Comparison of ENCODE assay signal across 1 cellular context in the genomic region with DNA sequence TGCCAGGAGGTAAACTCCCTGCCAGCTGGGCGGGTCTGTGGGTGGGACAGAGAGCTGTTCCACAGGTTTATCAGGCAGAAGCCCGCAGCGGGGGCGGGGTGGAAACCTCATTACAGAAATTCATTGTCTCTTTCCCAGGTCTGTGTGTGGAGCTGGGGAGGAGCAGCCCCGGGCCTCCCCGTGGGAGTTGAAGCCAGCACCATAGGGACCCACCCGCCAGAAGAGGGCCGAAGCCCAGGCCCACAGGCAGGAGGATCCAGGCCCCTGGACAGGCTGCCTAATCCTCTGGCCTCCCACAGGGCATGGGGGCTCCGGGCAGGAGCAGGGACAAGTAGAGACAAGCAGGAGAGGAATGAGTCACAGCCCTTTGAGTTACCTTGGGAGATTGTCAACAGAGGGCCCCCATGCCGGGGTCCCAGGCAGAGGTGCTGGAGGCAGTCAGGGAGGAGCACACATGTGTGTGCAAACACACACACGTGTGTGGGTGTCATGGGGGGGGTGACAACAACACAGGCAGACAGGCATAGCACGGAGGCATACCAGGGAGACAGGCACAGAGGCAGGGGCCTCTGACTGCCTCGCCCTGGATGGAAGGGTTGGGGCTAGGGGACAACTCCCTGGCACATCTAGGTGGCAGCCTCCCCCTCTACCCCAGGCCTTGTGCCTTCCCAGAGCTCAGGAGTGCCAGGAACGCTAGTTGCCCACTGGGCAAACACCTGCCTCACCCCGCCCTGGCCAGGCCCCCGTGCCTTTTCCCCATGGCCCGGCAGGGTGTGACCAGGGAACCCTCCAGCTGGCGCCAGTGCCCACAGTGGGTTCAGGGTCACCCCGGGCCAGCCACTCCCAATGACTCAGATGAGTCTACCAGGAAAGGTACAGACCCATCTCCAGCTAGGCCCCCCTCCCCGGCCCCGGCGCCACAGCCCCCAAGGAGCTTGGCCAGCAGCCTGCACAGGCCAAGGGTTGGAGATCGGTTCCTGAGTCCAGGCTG.
TF ChIP-seq lines count a peak whose summit lies in the region.

No MANE protein-coding gene starts in this region.

TF ChIP-seq in HEK293, 187 proteins besides CTCF, POLR2A, EP300 and RAD21 (continued from another document):
- TF ChIP-seq ZNF18 (tag by site-specific recombination; IDR thresholded peaks at IDR 0.05) (no peak), ZBTB44 (tag by site-specific recombination; IDR thresholded peaks at IDR 0.05) (no peak), ZNF26 (tag by site-specific recombination; IDR thresholded peaks at IDR 0.05) (no peak), GLIS2 (tag by site-specific recombination; IDR thresholded peaks at IDR 0.05) (peak; percentile 94), ZNF423 (tag by site-specific recombination; IDR thresholded peaks at IDR 0.05) (peak; percentile 57; the same call in 1 of the 2 replicates), ZNF629 (tag by site-specific recombination; IDR thresholded peaks at IDR 0.05) (peak; percentile 64), ZNF350 (tag by site-specific recombination; IDR thresholded peaks at IDR 0.05) (no peak), ZNF830 (tag by site-specific recombination; IDR thresholded peaks at IDR 0.05; ENCODE audit: low read depth) (no peak), ZNF792 (tag by site-specific recombination; IDR thresholded peaks at IDR 0.05) (no peak), SALL2 (tag by site-specific recombination; IDR thresholded peaks at IDR 0.05; ENCODE audit: borderline replicate concordance) (no peak), ZNF692 (tag by site-specific recombination; IDR thresholded peaks at IDR 0.05) (peak; percentile 53), ZNF174 (tag by site-specific recombination; IDR thresholded peaks at IDR 0.05) (no peak), ZNF639 (tag by site-specific recombination; IDR thresholded peaks at IDR 0.05) (0 out of 2 replicates have a peak, but pooled peaks have one; percentile 42), ZNF155 (tag by site-specific recombination; IDR thresholded peaks at IDR 0.05) (no peak), TRIM28 (IDR thresholded peaks at IDR 0.05; ENCODE audit: borderline replicate concordance, low read length) (no peak), ZNF138 (tag by site-specific recombination; IDR thresholded peaks at IDR 0.05; ENCODE audit: borderline replicate concordance) (no peak), ZNF501 (tag by site-specific recombination; IDR thresholded peaks at IDR 0.05) (no peak), ZNF24 (tag by site-specific recombination; IDR thresholded peaks at IDR 0.05) (no peak), ZNF280D (tag by site-specific recombination; IDR thresholded peaks at IDR 0.05) (no peak), ZNF239 (tag by site-specific recombination; IDR thresholded peaks at IDR 0.05) (no peak), ZBTB20 (tag by site-specific recombination; IDR thresholded peaks at IDR 0.05) (peak; percentile 86), KLF16 (tag by site-specific recombination; IDR thresholded peaks at IDR 0.05) (no peak), ZNF221 (tag by site-specific recombination; IDR thresholded peaks at IDR 0.05; ENCODE audit: borderline replicate concordance) (no peak), ZBTB8A (tag by site-specific recombination; IDR thresholded peaks at IDR 0.05) (peak; percentile 47; the same call in 1 of the 2 replicates), ZNF664 (tag by site-specific recombination; IDR thresholded peaks at IDR 0.05) (no peak), ZNF112 (tag by site-specific recombination; IDR thresholded peaks at IDR 0.05) (no peak), SP7 (tag by site-specific recombination; IDR thresholded peaks at IDR 0.05) (peak; percentile 70), ZNF140 (tag by site-specific recombination; IDR thresholded peaks at IDR 0.05) (no peak), ZXDB (tag by site-specific recombination; IDR thresholded peaks at IDR 0.05) (peak; percentile 48; the same call in 1 of the 2 replicates), ZNF184 (tag by site-specific recombination; IDR thresholded peaks at IDR 0.05) (no peak), ZSCAN16 (tag by site-specific recombination; IDR thresholded peaks at IDR 0.05) (no peak), EGR2 (tag by site-specific recombination; IDR thresholded peaks at IDR 0.05; ENCODE audit: low read depth) (peak; percentile 68), ZNF48 (tag by site-specific recombination; IDR thresholded peaks at IDR 0.05) (no peak), ZNF132 (tag by site-specific recombination; IDR thresholded peaks at IDR 0.05; ENCODE audit: borderline replicate concordance) (no peak), KLF1 (tag by site-specific recombination; IDR thresholded peaks at IDR 0.05) (peak; percentile 14; the same call in 1 of the 2 replicates), ZNF223 (tag by site-specific recombination; IDR thresholded peaks at IDR 0.05) (no peak), ZNF148 (tag by site-specific recombination; IDR thresholded peaks at IDR 0.05; ENCODE audit: borderline replicate concordance) (no peak)
- TF ChIP-seq, protein P1, sequence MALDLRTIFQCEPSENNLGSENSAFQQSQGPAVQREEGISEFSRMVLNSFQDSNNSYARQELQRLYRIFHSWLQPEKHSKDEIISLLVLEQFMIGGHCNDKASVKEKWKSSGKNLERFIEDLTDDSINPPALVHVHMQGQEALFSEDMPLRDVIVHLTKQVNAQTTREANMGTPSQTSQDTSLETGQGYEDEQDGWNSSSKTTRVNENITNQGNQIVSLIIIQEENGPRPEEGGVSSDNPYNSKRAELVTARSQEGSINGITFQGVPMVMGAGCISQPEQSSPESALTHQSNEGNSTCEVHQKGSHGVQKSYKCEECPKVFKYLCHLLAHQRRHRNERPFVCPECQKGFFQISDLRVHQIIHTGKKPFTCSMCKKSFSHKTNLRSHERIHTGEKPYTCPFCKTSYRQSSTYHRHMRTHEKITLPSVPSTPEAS (tag by site-specific recombination; IDR thresholded peaks at IDR 0.05): no peak
- TF ChIP-seq, protein P2, sequence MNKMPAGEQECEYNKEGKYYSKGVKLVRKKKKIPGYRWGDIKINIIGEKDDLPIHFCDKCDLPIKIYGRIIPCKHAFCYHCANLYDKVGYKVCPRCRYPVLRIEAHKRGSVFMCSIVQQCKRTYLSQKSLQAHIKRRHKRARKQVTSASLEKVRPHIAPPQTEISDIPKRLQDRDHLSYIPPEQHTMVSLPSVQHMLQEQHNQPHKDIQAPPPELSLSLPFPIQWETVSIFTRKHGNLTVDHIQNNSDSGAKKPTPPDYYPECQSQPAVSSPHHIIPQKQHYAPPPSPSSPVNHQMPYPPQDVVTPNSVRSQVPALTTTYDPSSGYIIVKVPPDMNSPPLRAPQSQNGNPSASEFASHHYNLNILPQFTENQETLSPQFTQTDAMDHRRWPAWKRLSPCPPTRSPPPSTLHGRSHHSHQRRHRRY (tag by site-specific recombination; IDR thresholded peaks at IDR 0.05): no peak
